1 cellular context compared by ENCODE assay signal in genomic region chr20:50649587-50649986, GRCh38.
TF ChIP-seq lines count a peak whose summit lies in the region.

No MANE protein-coding gene starts in this region.

TF ChIP-seq in HepG2, 621 proteins besides CTCF, POLR2A, EP300 and RAD21:
- TF ChIP-seq FUBP1 (CRISPR knock-in tag; IDR thresholded peaks at IDR 0.05; ENCODE audit: borderline replicate concordance), result no peak
- TF ChIP-seq ARHGAP35 (CRISPR knock-in tag; IDR thresholded peaks at IDR 0.05; ENCODE audit: borderline replicate concordance), result no peak
- TF ChIP-seq ZNF124 (CRISPR knock-in tag; IDR thresholded peaks at IDR 0.05), result no peak
- TF ChIP-seq LCORL (IDR thresholded peaks at IDR 0.05), result no peak
- TF ChIP-seq LCORL (CRISPR knock-in tag; IDR thresholded peaks at IDR 0.05), result 0 out of 2 replicates have a peak, but pooled peaks have one; percentile 18
- no peak for TF ChIP-seq SMARCE1 (IDR thresholded peaks at IDR 0.05; ENCODE audit: borderline replicate concordance)
- 0 out of 2 replicates have a peak, but pooled peaks have one; percentile 13 for TF ChIP-seq ARID4A (CRISPR knock-in tag; IDR thresholded peaks at IDR 0.05; ENCODE audit: borderline replicate concordance)
- TF ChIP-seq ZNF329 (CRISPR knock-in tag; IDR thresholded peaks at IDR 0.05; ENCODE audit: low read depth), result no peak
- peak; percentile 18; the same call in 1 of the 2 replicates for TF ChIP-seq SALL1 (CRISPR knock-in tag; IDR thresholded peaks at IDR 0.05)
- TF ChIP-seq TFDP2 (CRISPR knock-in tag; IDR thresholded peaks at IDR 0.05), result peak; percentile 18; the same call in 1 of the 2 replicates
- no peak for TF ChIP-seq ZNF780A (CRISPR knock-in tag; IDR thresholded peaks at IDR 0.05)
- TF ChIP-seq ZNF687 (CRISPR knock-in tag; IDR thresholded peaks at IDR 0.05), result peak; percentile 42
- TF ChIP-seq HNF4A (CRISPR knock-in tag; IDR thresholded peaks at IDR 0.05), result 0 out of 2 replicates have a peak, but pooled peaks have one; percentile 15
- no peak for TF ChIP-seq ZNF775 (CRISPR knock-in tag; IDR thresholded peaks at IDR 0.05; ENCODE audit: borderline replicate concordance)
